ENCODE assay signal across 8 cellular contexts in genomic region chr14:33239465-33239864, GRCh38.
"Had no signal": no experiment of that assay in that cellular context is flagged by ENCODE, and none has a peak within 500 bp of the region (broad histone marks: within the 10 kb centered on the region; RNA-seq: fewer than 3 reads in every experiment).

No MANE protein-coding gene starts in this region.

- DNase-seq: GM23248, GOT3, H9, HCEC 1CT, IMR-90, KG1 had no signal

- H3K27ac ChIP-seq: GM23248 had no signal

- FAIRE-seq: HTR-8/SVneo, K562 had no signal

- H2AFZ ChIP-seq: GM23248 had no signal

- H3K9ac ChIP-seq: GM23248 had no signal

- H3K4me3 ChIP-seq: GM23248, K562 had no signal
